In genomic region chr1:235253219-235253640, GRCh38 we compare ENCODE assay signal across 1 cellular context.
TF ChIP-seq lines count a peak whose summit lies in the region.

No MANE protein-coding gene starts in this region.

TF ChIP-seq in GM12878, 131 proteins besides CTCF, POLR2A, EP300 and RAD21 (continued from another document):
- TF ChIP-seq SMARCA5 (IDR thresholded peaks at IDR 0.05) (0 out of 2 replicates have a peak, but pooled peaks have one; percentile 41), YY1 (IDR thresholded peaks at IDR 0.05; ENCODE audit: low read depth, low read length) (peak; percentile 90), TCF3 (IDR thresholded peaks at IDR 0.05; ENCODE audit: borderline replicate concordance, insufficient read depth, low read depth, low read length) (0 out of 2 replicates have a peak, but pooled peaks have one; percentile 21), POU2F2 (IDR thresholded peaks at IDR 0.05; ENCODE audit: borderline replicate concordance, low read depth, low read length) (0 out of 3 replicates have a peak, but pooled peaks have one; percentile 34), MEF2A (IDR thresholded peaks at IDR 0.05; ENCODE audit: insufficient read depth, low read depth, low read length) (0 out of 2 replicates have a peak, but pooled peaks have one; percentile 16), ZSCAN29 (IDR thresholded peaks at IDR 0.05) (no peak), ATF7 (IDR thresholded peaks at IDR 0.05; ENCODE audit: low read depth) (no peak), IKZF2 (IDR thresholded peaks at IDR 0.05) (0 out of 4 replicates have a peak, but pooled peaks of 1 of the 2 experiments have one; percentile 28)
